In genomic region chr1:44355582-44356305, GRCh38 we compare ENCODE assay signal across 8 cellular contexts. TPM values are rescaled to one million over a fixed set of nuclear protein-coding genes. Genes with fewer than 3 reads are reported as not detected.
A peak's percentile ranks its signal among the peaks of the same experiment; 100 is the strongest.
DNase-seq lines count a peak whose midpoint lies in the region; ATAC-seq and TF ChIP-seq lines count a peak whose summit lies in the region.

No MANE protein-coding gene starts in this region.

- H3K18ac ChIP-seq in mesendoderm (ENCODE audit: low read length): no peak overlapping the region

- H3K4me1 ChIP-seq in HAP-1: peaks cover 11% of the 10 kb centered on the region
- no peaks in the 10 kb centered on the region for H3K4me1 ChIP-seq in mesendoderm (ENCODE audit: control insufficient read depth, low read depth, low read length)
- H3K4me1 ChIP-seq in adrenal gland (replicated peaks in 1 of 2): peaks cover 7 to 9% of the 10 kb centered on the region in 2 donors

- H3K4me3 ChIP-seq in AG04449 (ENCODE audit: low read depth, low read length) (peak overlapping the region; percentile 30), HAP-1 (peak overlapping the region; percentile 71), mesendoderm (ENCODE audit: low read length) (no peak overlapping the region), adrenal gland (peak overlapping the region in 2 of 4 donors; percentile 82 to 96)

- POLR2A ChIA-PET in AG04449 (lab: Yijun Ruan, JAX): interaction anchor here (1.5 kb wide), 1 partner anchor 27 kb away, joined by 4 read pairs; no protein-coding TSS in a partner anchor
- POLR2A ChIA-PET in activated naive CD8-positive, alpha-beta T cell treated with anti-CD3 and anti-CD28 coated beads, Interleukin-2, amount 10 ng/mL, durations not matched to agents 7 days and 5 days (lab: Charles Lee): interaction anchor here (1.1 kb wide), 1 partner anchor 276 kb away, joined by 3 read pairs; no protein-coding TSS in a partner anchor

- H2AK5ac ChIP-seq in mesendoderm (ENCODE audit: low read length): no peak overlapping the region

- H3K4me3 Mint-ChIP-seq in activated naive CD8-positive, alpha-beta T cell treated with anti-CD3 and anti-CD28 coated beads, Interleukin-2, amount 10 ng/mL, durations not matched to agents 7 days and 5 days: peak overlapping the region; percentile 95

- WGBS in mesendoderm (ENCODE audit: extremely low coverage, insufficient coverage, low lambda C conversion rate): no CpG with 5 or more reads among the region's 12 CpGs
- 61 to 69% (median 68%) methylated on average over 12 of the region's 12 CpGs for WGBS in adrenal gland, 4 donors

- no peak overlapping the region for H2BK120ac ChIP-seq in mesendoderm (ENCODE audit: low read depth, low read length)

- H3K4me2 ChIP-seq in mesendoderm (ENCODE audit: low read length): no peak overlapping the region

- peak overlapping the region; percentile 7 for H3K9ac ChIP-seq in mesendoderm (ENCODE audit: low read length)

- H3K36me3 ChIP-seq in HAP-1 (replicated peaks): no peaks in the 10 kb centered on the region
- H3K36me3 ChIP-seq in mesendoderm (ENCODE audit: control insufficient read depth, insufficient read depth, low read length): no peaks in the 10 kb centered on the region
- no peaks in the 10 kb centered on the region for H3K36me3 ChIP-seq in adrenal gland (replicated peaks in 1 of 2)

- no peak overlapping the region for H2BK5ac ChIP-seq in mesendoderm (ENCODE audit: low read length)

- no peak overlapping the region for H3K4ac ChIP-seq in mesendoderm (ENCODE audit: low read depth, low read length)

- no peaks in the 10 kb centered on the region for H3K9me3 Mint-ChIP-seq in activated naive CD8-positive, alpha-beta T cell treated with anti-CD3 and anti-CD28 coated beads, Interleukin-2, amount 10 ng/mL, durations not matched to agents 7 days and 5 days

- H3K27ac ChIP-seq in mesendoderm (ENCODE audit: low read depth, low read length): no peak overlapping the region
- no peak overlapping the region for H3K27ac ChIP-seq in adrenal gland

- peaks cover 3% of the 10 kb centered on the region for H3K36me3 Mint-ChIP-seq in activated naive CD8-positive, alpha-beta T cell treated with anti-CD3 and anti-CD28 coated beads, Interleukin-2, amount 10 ng/mL, durations not matched to agents 7 days and 5 days

- peaks cover 30% of the 10 kb centered on the region for H3K4me1 Mint-ChIP-seq in activated naive CD8-positive, alpha-beta T cell treated with anti-CD3 and anti-CD28 coated beads, Interleukin-2, amount 10 ng/mL, durations not matched to agents 7 days and 5 days

- TF ChIP-seq CTCF in AG04449 (IDR thresholded peaks at IDR 0.05; ENCODE audit: insufficient read depth, low read length, missing control alignments) (no peak), adrenal gland (IDR thresholded peaks at IDR 0.05) (no peak)

- H3K27me3 ChIP-seq in HAP-1 (ENCODE audit: low read depth) (no peaks in the 10 kb centered on the region), mesendoderm (ENCODE audit: insufficient read depth, low read length, poor library complexity) (no peaks in the 10 kb centered on the region), adrenal gland (no peaks in the 10 kb centered on the region)

- in situ Hi-C loops in HAP-1 (cut with MboI; ENCODE audit: low sequenced_read_pairs): no loop called here

- H3K79me2 ChIP-seq in mesendoderm (ENCODE audit: control insufficient read depth, insufficient read depth, low read length): peaks cover 2% of the 10 kb centered on the region

- no peak for TF ChIP-seq POLR2A in adrenal gland (IDR thresholded peaks at IDR 0.05)
- no peak for TF ChIP-seq POLR2A in erythroblast (IDR thresholded peaks at IDR 0.05; ENCODE audit: low read length)

- DNase-seq in AG04449 (ENCODE audit: low read depth, low spot score) (no peak), HAP-1 (ENCODE audit: low spot score in 2 of 2) (no peak), mesendoderm (peak; percentile 56), adrenal gland (no peak), NCI-H1092 treated with DMSO at 0.1 percent for 48 hours (lab: John Stamatoyannopoulos, UW) (no peak), erythroblast (lab: John Stamatoyannopoulos, UW) (no peak)
- DNase-seq in activated naive CD8-positive, alpha-beta T cell treated with anti-CD3 and anti-CD28 coated beads, Interleukin-2, amount 10 ng/mL, durations not matched to agents 7 days and 5 days: no peak

- ATAC-seq in activated naive CD8-positive, alpha-beta T cell treated with anti-CD3 and anti-CD28 coated beads, Interleukin-2, amount 10 ng/mL, durations not matched to agents 7 days and 5 days (ENCODE audit: low read depth): no peak
- ATAC-seq in GM18511 (IDR thresholded peaks at IDR 0.05; ENCODE audit: unreplicated experiment): no peak

- H3K27ac Mint-ChIP-seq in activated naive CD8-positive, alpha-beta T cell treated with anti-CD3 and anti-CD28 coated beads, Interleukin-2, amount 10 ng/mL, durations not matched to agents 7 days and 5 days: peak overlapping the region; percentile 92

- intact Hi-C loops in adrenal gland (cut with DNase I): no loop called here

- no peak overlapping the region for H4K8ac ChIP-seq in mesendoderm (ENCODE audit: low read depth, low read length)

- H3K56ac ChIP-seq in mesendoderm (ENCODE audit: low read length): peak overlapping the region; percentile 8

- peak overlapping the region; percentile 0 for H4K5ac ChIP-seq in mesendoderm (ENCODE audit: low read length)

- no peak overlapping the region for H2BK15ac ChIP-seq in mesendoderm (replicated peaks; ENCODE audit: low read depth)

- CTCF ChIA-PET in AG04449 (lab: Yijun Ruan, JAX): interaction anchor here (0.7 to 1.5 kb wide), 3 partner anchors 11 to 351 kb away, joined by 3 to 7 read pairs (median 3); no protein-coding TSS in a partner anchor

- H3K9me3 ChIP-seq in HAP-1 (no peaks in the 10 kb centered on the region), adrenal gland (replicated peaks in 1 of 3) (no peaks in the 10 kb centered on the region)

- H3K79me1 ChIP-seq in mesendoderm (ENCODE audit: low read length): peaks cover 10% of the 10 kb centered on the region

- H3K23ac ChIP-seq in mesendoderm (ENCODE audit: low read length): no peak overlapping the region

- no peaks in the 10 kb centered on the region for H3K27me3 Mint-ChIP-seq in activated naive CD8-positive, alpha-beta T cell treated with anti-CD3 and anti-CD28 coated beads, Interleukin-2, amount 10 ng/mL, durations not matched to agents 7 days and 5 days

RNA-seq across cellular contexts. Expression of gene ERI3, which starts 0.7 kb away (rescaled TPM):
- 10 to 100 TPM; 26.5 to 30.4 TPM for total RNA-seq in activated naive CD8-positive, alpha-beta T cell treated with anti-CD3 and anti-CD28 coated beads, Interleukin-2, amount 10 ng/mL, durations not matched to agents 7 days and 5 days
- 56.6 TPM for polyA plus RNA-seq in mesendoderm (2013, experiment 1 of 2)
- 53.9 TPM for polyA plus RNA-seq in mesendoderm (2013, experiment 2 of 2)
- total RNA-seq in adrenal gland: 10 to 100 TPM; 34.3 to 62.8 (median 47.9) TPM
- polyA plus RNA-seq in adrenal gland: 10 to 100 TPM; 33.8 to 43.4 (median 38.6) TPM

RNA-seq across cellular contexts. Expression of gene RNF220, which starts 49.3 kb away (rescaled TPM):
- 10 to 100 TPM; 91.3 to 94.4 TPM for total RNA-seq in activated naive CD8-positive, alpha-beta T cell treated with anti-CD3 and anti-CD28 coated beads, Interleukin-2, amount 10 ng/mL, durations not matched to agents 7 days and 5 days
- 97.6 TPM for polyA plus RNA-seq in mesendoderm (2013, experiment 1 of 2)
- 97.1 TPM for polyA plus RNA-seq in mesendoderm (2013, experiment 2 of 2)
- 100 to 1,000 TPM in 4 of 8 donors, 10 to 100 TPM in 4; 55.9 to 150 (median 84.1) TPM for total RNA-seq in adrenal gland
- 10 to 100 TPM; 36.3 to 67.5 (median 50.2) TPM for polyA plus RNA-seq in adrenal gland
